In genomic region chr4:7212101-7212674, GRCh38 we compare ENCODE assay signal across 2 cellular contexts.
TF ChIP-seq lines count a peak whose summit lies in the region.

No MANE protein-coding gene starts in this region.

TF ChIP-seq in IMR-90, 13 proteins besides CTCF, POLR2A, EP300 and RAD21:
- TF ChIP-seq ELK1 (IDR thresholded peaks at IDR 0.05; ENCODE audit: borderline replicate concordance, low read depth, low read length) (no peak), CEBPB (IDR thresholded peaks at IDR 0.05; ENCODE audit: low read depth, low read length) (peak; percentile 52)

TF ChIP-seq in HepG2, 621 proteins besides CTCF, POLR2A, EP300 and RAD21:
- TF ChIP-seq ZNF510 (CRISPR knock-in tag; IDR thresholded peaks at IDR 0.05; ENCODE audit: low read depth) = no peak
- no peak for TF ChIP-seq ZNF503 (CRISPR knock-in tag; IDR thresholded peaks at IDR 0.05)
- no peak for TF ChIP-seq PAF1 (CRISPR knock-in tag; IDR thresholded peaks at IDR 0.05)
- no peak for TF ChIP-seq ZBTB7A (CRISPR knock-in tag; IDR thresholded peaks at IDR 0.05)
- TF ChIP-seq ZC3H4 (CRISPR knock-in tag; IDR thresholded peaks at IDR 0.05; ENCODE audit: borderline replicate concordance) = no peak
- TF ChIP-seq ZNF678 (CRISPR knock-in tag; IDR thresholded peaks at IDR 0.05) = no peak
- no peak for TF ChIP-seq ZFP82 (CRISPR knock-in tag; IDR thresholded peaks at IDR 0.05; ENCODE audit: borderline replicate concordance)
- TF ChIP-seq GABPA (IDR thresholded peaks at IDR 0.05; ENCODE audit: low read depth, low read length) = peak; percentile 23; the same call in 1 of the 2 replicates
- peak; percentile 65 for TF ChIP-seq GABPA (CRISPR knock-in tag; IDR thresholded peaks at IDR 0.05; ENCODE audit: low read depth)
- TF ChIP-seq ZNF639 (CRISPR knock-in tag; conservative IDR thresholded peaks at IDR 0.05) = no peak
- no peak for TF ChIP-seq HIC2 (CRISPR knock-in tag; IDR thresholded peaks at IDR 0.05; ENCODE audit: low read depth)
- TF ChIP-seq GATAD2A (CRISPR knock-in tag; IDR thresholded peaks at IDR 0.05) = no peak
- TF ChIP-seq ZNF274 (CRISPR knock-in tag; IDR thresholded peaks at IDR 0.05) = no peak
- peak; percentile 94 for TF ChIP-seq ZNF431 (CRISPR knock-in tag; IDR thresholded peaks at IDR 0.05; ENCODE audit: borderline replicate concordance, low read depth)
- TF ChIP-seq ZNF329 (CRISPR knock-in tag; IDR thresholded peaks at IDR 0.05; ENCODE audit: low read depth) = peak; percentile 95
- no peak for TF ChIP-seq HMG20A (CRISPR knock-in tag; IDR thresholded peaks at IDR 0.05; ENCODE audit: borderline replicate concordance)
- TF ChIP-seq ZNF10 (CRISPR knock-in tag; IDR thresholded peaks at IDR 0.05; ENCODE audit: borderline replicate concordance, low read depth) = no peak
- TF ChIP-seq RORA (CRISPR knock-in tag; IDR thresholded peaks at IDR 0.05) = no peak
- peak; percentile 62; the same call in 1 of the 2 replicates for TF ChIP-seq SP5 (CRISPR knock-in tag; IDR thresholded peaks at IDR 0.05; ENCODE audit: borderline replicate concordance, low read depth)
- TF ChIP-seq ZNF788 (CRISPR knock-in tag; IDR thresholded peaks at IDR 0.05; ENCODE audit: borderline replicate concordance) = no peak
- TF ChIP-seq NR2F1 (CRISPR knock-in tag; IDR thresholded peaks at IDR 0.05) = no peak
- peak; percentile 71; the same call in 1 of the 2 replicates for TF ChIP-seq CEBPB (IDR thresholded peaks at IDR 0.05; ENCODE audit: borderline replicate concordance, low read depth, low read length)
- peak; percentile 76 for TF ChIP-seq CEBPG (CRISPR knock-in tag; IDR thresholded peaks at IDR 0.05)
- no peak for TF ChIP-seq ZNF644 (CRISPR knock-in tag; IDR thresholded peaks at IDR 0.05; ENCODE audit: low read depth)
- no peak for TF ChIP-seq ZNF816 (CRISPR knock-in tag; IDR thresholded peaks at IDR 0.05; ENCODE audit: borderline replicate concordance)
- peak; percentile 38; the same call in 1 of the 2 replicates for TF ChIP-seq SIX4 (CRISPR knock-in tag; IDR thresholded peaks at IDR 0.05)
- TF ChIP-seq ETV6 (CRISPR knock-in tag; conservative IDR thresholded peaks at IDR 0.05) = no peak
- no peak for TF ChIP-seq ZNF850 (CRISPR knock-in tag; conservative IDR thresholded peaks at IDR 0.05)
- TF ChIP-seq TARDBP (CRISPR knock-in tag; IDR thresholded peaks at IDR 0.05) = no peak
- TF ChIP-seq EHMT2 (IDR thresholded peaks at IDR 0.05; ENCODE audit: borderline replicate concordance, low read depth, low read length) = no peak
- TF ChIP-seq KAT8 (CRISPR knock-in tag; IDR thresholded peaks at IDR 0.05) = no peak
- TF ChIP-seq YEATS4 (CRISPR knock-in tag; IDR thresholded peaks at IDR 0.05; ENCODE audit: borderline replicate concordance) = no peak
- TF ChIP-seq ZNF550 (CRISPR knock-in tag; IDR thresholded peaks at IDR 0.05; ENCODE audit: borderline replicate concordance) = no peak
- no peak for TF ChIP-seq ZNF709 (CRISPR knock-in tag; IDR thresholded peaks at IDR 0.05)
- no peak for TF ChIP-seq PRDM4 (CRISPR knock-in tag; IDR thresholded peaks at IDR 0.05; ENCODE audit: borderline replicate concordance)
- no peak for TF ChIP-seq PLRG1 (conservative IDR thresholded peaks at IDR 0.05)
- no peak for TF ChIP-seq BORCS8-MEF2B (CRISPR knock-in tag; IDR thresholded peaks at IDR 0.05)
- TF ChIP-seq GABPB1 (CRISPR knock-in tag; IDR thresholded peaks at IDR 0.05) = peak; percentile 33; the same call in 1 of the 2 replicates
- TF ChIP-seq ZNF574 (CRISPR knock-in tag; IDR thresholded peaks at IDR 0.05) = no peak
